In the genomic region with DNA sequence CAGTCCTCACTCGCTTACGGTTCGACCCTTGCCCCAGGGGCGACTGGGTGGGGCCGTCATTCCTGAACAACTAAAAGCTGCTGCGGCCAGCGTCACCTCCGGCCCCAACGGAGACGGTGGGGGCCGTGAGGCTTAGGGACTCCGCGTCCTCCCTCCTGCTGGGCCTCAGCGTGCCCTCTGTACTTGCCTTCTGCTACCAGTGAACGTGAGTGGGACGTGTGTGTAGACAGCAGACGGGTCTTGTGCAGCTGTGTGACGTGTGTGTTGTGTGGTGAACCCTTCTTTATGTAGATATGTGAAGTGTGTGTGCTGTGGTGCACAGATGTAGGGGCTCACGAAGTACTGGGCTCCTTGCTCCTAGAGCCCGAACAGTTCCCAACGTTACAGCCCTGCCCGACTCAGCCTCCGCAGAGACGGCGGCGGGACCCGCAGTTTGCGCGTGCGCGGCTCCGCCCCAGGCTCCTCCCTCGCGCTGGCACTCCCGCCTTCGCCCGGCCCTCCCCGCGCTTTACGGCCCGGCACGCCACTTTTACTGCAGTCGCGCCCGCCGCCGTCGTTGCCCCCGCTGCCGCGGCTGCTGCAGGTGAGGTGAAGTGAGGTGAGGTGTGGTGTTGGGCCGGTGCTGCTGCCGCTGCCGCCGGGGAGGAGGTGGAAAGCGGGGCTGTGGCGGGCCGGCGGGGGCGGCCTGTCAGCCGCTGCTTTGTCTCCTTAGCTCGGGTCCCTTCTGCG, we compare ENCODE assay signal across 1 cellular context.
TF ChIP-seq lines count a peak whose summit lies in the region.

A gene (plus strand): TSS at position 535 of the 729 bp plus-strand sequence. CDS start 235 bp downstream, outside the sequence.

TF ChIP-seq in WTC11, 78 proteins besides CTCF, POLR2A, EP300 and RAD21 (continued from another document and continues in another):
- TF ChIP-seq, protein P1, sequence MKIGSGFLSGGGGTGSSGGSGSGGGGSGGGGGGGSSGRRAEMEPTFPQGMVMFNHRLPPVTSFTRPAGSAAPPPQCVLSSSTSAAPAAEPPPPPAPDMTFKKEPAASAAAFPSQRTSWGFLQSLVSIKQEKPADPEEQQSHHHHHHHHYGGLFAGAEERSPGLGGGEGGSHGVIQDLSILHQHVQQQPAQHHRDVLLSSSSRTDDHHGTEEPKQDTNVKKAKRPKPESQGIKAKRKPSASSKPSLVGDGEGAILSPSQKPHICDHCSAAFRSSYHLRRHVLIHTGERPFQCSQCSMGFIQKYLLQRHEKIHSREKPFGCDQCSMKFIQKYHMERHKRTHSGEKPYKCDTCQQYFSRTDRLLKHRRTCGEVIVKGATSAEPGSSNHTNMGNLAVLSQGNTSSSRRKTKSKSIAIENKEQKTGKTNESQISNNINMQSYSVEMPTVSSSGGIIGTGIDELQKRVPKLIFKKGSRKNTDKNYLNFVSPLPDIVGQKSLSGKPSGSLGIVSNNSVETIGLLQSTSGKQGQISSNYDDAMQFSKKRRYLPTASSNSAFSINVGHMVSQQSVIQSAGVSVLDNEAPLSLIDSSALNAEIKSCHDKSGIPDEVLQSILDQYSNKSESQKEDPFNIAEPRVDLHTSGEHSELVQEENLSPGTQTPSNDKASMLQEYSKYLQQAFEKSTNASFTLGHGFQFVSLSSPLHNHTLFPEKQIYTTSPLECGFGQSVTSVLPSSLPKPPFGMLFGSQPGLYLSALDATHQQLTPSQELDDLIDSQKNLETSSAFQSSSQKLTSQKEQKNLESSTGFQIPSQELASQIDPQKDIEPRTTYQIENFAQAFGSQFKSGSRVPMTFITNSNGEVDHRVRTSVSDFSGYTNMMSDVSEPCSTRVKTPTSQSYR (CRISPR knock-in tag; IDR thresholded peaks at IDR 0.05): no peak
- TF ChIP-seq NFE2L1 (CRISPR knock-in tag; IDR thresholded peaks at IDR 0.05) (no peak), ZNF138 (CRISPR knock-in tag; conservative IDR thresholded peaks at IDR 0.05) (no peak), ESRRA (CRISPR knock-in tag; IDR thresholded peaks at IDR 0.05; ENCODE audit: borderline replicate concordance) (no peak), FOXJ3 (CRISPR knock-in tag; IDR thresholded peaks at IDR 0.05; ENCODE audit: borderline replicate concordance) (no peak), ZNF263 (CRISPR knock-in tag; IDR thresholded peaks at IDR 0.05; ENCODE audit: low read depth) (no peak), ELF4 (CRISPR knock-in tag; IDR thresholded peaks at IDR 0.05; ENCODE audit: low read depth) (no peak), JUN (CRISPR knock-in tag; IDR thresholded peaks at IDR 0.05) (no peak), CREM (CRISPR knock-in tag; IDR thresholded peaks at IDR 0.05) (no peak), ZNF423 (CRISPR knock-in tag; IDR thresholded peaks at IDR 0.05) (no peak), NR3C1 (CRISPR knock-in tag; conservative IDR thresholded peaks at IDR 0.05; ENCODE audit: low read depth) (no peak), JAZF1 (CRISPR knock-in tag; IDR thresholded peaks at IDR 0.05) (no peak), RELA (CRISPR knock-in tag; IDR thresholded peaks at IDR 0.05; ENCODE audit: borderline replicate concordance) (no peak), TEAD1 (CRISPR knock-in tag; IDR thresholded peaks at IDR 0.05) (0 out of 2 replicates have a peak, but pooled peaks have one; percentile 64), ZNF121 (CRISPR knock-in tag; IDR thresholded peaks at IDR 0.05) (no peak), TEAD4 (CRISPR knock-in tag; IDR thresholded peaks at IDR 0.05) (no peak), HMGA2 (CRISPR knock-in tag; IDR thresholded peaks at IDR 0.05) (no peak), MXD4 (CRISPR knock-in tag; IDR thresholded peaks at IDR 0.05; ENCODE audit: borderline replicate concordance) (no peak), SP1 (CRISPR knock-in tag; conservative IDR thresholded peaks at IDR 0.05) (peak; percentile 94), KAT7 (CRISPR knock-in tag; IDR thresholded peaks at IDR 0.05; ENCODE audit: borderline replicate concordance) (no peak), TCF7 (CRISPR knock-in tag; IDR thresholded peaks at IDR 0.05; ENCODE audit: low read depth) (no peak), TP53 (CRISPR knock-in tag; IDR thresholded peaks at IDR 0.05) (no peak; the same call in 1 of the 2 replicates), MYBL2 (CRISPR knock-in tag; IDR thresholded peaks at IDR 0.05) (no peak)
- TF ChIP-seq, protein P2, sequence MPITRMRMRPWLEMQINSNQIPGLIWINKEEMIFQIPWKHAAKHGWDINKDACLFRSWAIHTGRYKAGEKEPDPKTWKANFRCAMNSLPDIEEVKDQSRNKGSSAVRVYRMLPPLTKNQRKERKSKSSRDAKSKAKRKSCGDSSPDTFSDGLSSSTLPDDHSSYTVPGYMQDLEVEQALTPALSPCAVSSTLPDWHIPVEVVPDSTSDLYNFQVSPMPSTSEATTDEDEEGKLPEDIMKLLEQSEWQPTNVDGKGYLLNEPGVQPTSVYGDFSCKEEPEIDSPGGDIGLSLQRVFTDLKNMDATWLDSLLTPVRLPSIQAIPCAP (CRISPR knock-in tag; IDR thresholded peaks at IDR 0.05): no peak
- TF ChIP-seq, protein P3, sequence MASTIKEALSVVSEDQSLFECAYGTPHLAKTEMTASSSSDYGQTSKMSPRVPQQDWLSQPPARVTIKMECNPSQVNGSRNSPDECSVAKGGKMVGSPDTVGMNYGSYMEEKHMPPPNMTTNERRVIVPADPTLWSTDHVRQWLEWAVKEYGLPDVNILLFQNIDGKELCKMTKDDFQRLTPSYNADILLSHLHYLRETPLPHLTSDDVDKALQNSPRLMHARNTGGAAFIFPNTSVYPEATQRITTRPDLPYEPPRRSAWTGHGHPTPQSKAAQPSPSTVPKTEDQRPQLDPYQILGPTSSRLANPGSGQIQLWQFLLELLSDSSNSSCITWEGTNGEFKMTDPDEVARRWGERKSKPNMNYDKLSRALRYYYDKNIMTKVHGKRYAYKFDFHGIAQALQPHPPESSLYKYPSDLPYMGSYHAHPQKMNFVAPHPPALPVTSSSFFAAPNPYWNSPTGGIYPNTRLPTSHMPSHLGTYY (CRISPR knock-in tag; IDR thresholded peaks at IDR 0.05): no peak
- TF ChIP-seq, protein P4, sequence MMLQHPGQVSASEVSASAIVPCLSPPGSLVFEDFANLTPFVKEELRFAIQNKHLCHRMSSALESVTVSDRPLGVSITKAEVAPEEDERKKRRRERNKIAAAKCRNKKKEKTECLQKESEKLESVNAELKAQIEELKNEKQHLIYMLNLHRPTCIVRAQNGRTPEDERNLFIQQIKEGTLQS (CRISPR knock-in tag; conservative IDR thresholded peaks at IDR 0.05): no peak
- TF ChIP-seq, protein P5, sequence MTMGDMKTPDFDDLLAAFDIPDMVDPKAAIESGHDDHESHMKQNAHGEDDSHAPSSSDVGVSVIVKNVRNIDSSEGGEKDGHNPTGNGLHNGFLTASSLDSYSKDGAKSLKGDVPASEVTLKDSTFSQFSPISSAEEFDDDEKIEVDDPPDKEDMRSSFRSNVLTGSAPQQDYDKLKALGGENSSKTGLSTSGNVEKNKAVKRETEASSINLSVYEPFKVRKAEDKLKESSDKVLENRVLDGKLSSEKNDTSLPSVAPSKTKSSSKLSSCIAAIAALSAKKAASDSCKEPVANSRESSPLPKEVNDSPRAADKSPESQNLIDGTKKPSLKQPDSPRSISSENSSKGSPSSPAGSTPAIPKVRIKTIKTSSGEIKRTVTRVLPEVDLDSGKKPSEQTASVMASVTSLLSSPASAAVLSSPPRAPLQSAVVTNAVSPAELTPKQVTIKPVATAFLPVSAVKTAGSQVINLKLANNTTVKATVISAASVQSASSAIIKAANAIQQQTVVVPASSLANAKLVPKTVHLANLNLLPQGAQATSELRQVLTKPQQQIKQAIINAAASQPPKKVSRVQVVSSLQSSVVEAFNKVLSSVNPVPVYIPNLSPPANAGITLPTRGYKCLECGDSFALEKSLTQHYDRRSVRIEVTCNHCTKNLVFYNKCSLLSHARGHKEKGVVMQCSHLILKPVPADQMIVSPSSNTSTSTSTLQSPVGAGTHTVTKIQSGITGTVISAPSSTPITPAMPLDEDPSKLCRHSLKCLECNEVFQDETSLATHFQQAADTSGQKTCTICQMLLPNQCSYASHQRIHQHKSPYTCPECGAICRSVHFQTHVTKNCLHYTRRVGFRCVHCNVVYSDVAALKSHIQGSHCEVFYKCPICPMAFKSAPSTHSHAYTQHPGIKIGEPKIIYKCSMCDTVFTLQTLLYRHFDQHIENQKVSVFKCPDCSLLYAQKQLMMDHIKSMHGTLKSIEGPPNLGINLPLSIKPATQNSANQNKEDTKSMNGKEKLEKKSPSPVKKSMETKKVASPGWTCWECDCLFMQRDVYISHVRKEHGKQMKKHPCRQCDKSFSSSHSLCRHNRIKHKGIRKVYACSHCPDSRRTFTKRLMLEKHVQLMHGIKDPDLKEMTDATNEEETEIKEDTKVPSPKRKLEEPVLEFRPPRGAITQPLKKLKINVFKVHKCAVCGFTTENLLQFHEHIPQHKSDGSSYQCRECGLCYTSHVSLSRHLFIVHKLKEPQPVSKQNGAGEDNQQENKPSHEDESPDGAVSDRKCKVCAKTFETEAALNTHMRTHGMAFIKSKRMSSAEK (CRISPR knock-in tag; IDR thresholded peaks at IDR 0.05; ENCODE audit: borderline replicate concordance): no peak
- TF ChIP-seq, protein P6, sequence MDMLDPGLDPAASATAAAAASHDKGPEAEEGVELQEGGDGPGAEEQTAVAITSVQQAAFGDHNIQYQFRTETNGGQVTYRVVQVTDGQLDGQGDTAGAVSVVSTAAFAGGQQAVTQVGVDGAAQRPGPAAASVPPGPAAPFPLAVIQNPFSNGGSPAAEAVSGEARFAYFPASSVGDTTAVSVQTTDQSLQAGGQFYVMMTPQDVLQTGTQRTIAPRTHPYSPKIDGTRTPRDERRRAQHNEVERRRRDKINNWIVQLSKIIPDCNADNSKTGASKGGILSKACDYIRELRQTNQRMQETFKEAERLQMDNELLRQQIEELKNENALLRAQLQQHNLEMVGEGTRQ (CRISPR knock-in tag; IDR thresholded peaks at IDR 0.05): no peak
- TF ChIP-seq, protein P7, sequence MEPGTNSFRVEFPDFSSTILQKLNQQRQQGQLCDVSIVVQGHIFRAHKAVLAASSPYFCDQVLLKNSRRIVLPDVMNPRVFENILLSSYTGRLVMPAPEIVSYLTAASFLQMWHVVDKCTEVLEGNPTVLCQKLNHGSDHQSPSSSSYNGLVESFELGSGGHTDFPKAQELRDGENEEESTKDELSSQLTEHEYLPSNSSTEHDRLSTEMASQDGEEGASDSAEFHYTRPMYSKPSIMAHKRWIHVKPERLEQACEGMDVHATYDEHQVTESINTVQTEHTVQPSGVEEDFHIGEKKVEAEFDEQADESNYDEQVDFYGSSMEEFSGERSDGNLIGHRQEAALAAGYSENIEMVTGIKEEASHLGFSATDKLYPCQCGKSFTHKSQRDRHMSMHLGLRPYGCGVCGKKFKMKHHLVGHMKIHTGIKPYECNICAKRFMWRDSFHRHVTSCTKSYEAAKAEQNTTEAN (CRISPR knock-in tag; IDR thresholded peaks at IDR 0.05): no peak
- TF ChIP-seq, protein P8, sequence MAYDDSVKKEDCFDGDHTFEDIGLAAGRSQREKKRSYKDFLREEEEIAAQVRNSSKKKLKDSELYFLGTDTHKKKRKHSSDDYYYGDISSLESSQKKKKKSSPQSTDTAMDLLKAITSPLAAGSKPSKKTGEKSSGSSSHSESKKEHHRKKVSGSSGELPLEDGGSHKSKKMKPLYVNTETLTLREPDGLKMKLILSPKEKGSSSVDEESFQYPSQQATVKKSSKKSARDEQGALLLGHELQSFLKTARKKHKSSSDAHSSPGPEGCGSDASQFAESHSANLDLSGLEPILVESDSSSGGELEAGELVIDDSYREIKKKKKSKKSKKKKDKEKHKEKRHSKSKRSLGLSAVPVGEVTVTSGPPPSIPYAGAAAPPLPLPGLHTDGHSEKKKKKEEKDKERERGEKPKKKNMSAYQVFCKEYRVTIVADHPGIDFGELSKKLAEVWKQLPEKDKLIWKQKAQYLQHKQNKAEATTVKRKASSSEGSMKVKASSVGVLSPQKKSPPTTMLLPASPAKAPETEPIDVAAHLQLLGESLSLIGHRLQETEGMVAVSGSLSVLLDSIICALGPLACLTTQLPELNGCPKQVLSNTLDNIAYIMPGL (CRISPR knock-in tag; IDR thresholded peaks at IDR 0.05): peak; percentile 72; the same call in 1 of the 2 replicates
- TF ChIP-seq, protein P9, sequence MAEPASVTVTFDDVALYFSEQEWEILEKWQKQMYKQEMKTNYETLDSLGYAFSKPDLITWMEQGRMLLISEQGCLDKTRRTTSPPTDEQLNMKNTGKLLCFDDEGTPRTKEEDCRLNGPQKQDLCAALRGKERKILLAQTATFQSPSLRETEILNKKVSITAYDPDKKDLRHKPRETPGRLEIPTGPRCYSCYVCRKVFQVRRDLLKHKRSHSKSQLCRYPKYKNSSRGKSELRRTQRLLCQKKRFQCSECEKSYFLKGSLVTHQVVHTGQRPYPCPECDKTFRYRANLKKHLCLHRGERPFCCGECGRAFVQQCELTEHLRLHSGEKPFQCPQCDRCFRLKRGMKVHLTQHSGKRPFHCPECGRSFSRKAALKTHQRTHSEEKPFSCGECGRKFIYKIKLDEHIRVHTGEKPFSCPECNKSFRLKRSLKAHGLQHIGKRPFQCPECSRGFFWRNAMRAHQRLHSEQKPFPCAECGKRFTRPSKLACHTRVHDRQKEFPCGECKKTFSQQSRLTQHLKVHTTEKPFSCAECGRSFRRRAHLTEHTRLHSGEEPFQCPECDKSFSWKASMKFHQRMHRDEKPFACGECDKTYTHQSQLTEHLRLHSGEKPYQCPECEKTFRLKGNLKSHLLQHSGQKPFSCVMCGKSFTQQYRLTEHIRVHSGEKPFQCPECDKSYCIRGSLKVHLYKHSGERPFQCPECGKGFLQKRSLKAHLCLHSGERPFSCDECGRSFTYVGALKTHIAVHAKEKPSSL (CRISPR knock-in tag; conservative IDR thresholded peaks at IDR 0.05): no peak
- TF ChIP-seq, protein P10, sequence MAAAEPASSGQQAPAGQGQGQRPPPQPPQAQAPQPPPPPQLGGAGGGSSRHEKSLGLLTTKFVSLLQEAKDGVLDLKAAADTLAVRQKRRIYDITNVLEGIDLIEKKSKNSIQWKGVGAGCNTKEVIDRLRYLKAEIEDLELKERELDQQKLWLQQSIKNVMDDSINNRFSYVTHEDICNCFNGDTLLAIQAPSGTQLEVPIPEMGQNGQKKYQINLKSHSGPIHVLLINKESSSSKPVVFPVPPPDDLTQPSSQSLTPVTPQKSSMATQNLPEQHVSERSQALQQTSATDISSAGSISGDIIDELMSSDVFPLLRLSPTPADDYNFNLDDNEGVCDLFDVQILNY (CRISPR knock-in tag; IDR thresholded peaks at IDR 0.05): peak; percentile 87
- TF ChIP-seq, protein P11, sequence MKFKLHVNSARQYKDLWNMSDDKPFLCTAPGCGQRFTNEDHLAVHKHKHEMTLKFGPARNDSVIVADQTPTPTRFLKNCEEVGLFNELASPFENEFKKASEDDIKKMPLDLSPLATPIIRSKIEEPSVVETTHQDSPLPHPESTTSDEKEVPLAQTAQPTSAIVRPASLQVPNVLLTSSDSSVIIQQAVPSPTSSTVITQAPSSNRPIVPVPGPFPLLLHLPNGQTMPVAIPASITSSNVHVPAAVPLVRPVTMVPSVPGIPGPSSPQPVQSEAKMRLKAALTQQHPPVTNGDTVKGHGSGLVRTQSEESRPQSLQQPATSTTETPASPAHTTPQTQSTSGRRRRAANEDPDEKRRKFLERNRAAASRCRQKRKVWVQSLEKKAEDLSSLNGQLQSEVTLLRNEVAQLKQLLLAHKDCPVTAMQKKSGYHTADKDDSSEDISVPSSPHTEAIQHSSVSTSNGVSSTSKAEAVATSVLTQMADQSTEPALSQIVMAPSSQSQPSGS (CRISPR knock-in tag; IDR thresholded peaks at IDR 0.05; ENCODE audit: borderline replicate concordance, low read depth): no peak
- TF ChIP-seq, protein P12, sequence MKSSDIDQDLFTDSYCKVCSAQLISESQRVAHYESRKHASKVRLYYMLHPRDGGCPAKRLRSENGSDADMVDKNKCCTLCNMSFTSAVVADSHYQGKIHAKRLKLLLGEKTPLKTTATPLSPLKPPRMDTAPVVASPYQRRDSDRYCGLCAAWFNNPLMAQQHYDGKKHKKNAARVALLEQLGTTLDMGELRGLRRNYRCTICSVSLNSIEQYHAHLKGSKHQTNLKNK (CRISPR knock-in tag; IDR thresholded peaks at IDR 0.05): no peak
